In the genomic region with DNA sequence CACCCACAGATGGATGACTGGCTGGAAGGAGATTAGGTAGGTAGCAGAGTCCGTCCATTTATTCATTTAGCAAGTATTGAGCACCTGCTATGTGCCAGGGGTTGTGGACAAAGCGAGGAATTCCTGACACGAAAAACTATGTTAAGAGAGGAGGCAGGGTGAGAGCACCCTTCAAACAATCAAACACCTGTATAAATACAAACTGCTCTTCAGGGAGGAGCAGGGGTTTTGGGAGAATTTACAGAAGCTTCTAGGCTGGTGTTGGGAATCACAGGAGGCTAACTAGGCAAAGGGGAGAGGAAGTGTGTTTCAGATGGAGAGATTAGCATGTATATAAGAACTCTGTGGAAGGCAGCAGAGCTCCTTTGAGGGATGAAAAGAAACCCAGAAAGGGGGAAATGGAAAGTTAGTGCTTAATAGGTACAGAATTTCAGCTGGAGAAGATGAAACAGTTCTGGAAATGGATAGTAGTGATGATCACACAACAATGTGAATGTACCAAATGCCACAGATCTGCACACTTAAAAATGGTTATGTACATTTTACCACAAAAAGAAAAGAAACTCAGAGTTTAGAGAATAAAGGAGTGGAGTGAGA, we compare ENCODE assay signal across 8 cellular contexts. TPM values are rescaled to one million over a fixed set of nuclear protein-coding genes. Genes with fewer than 3 reads are reported as not detected.
DNase-seq lines count a peak whose midpoint lies in the region; ATAC-seq, FAIRE-seq and TF ChIP-seq lines count a peak whose summit lies in the region.

No MANE protein-coding gene starts in this region.

- ATAC-seq in HG02610 (IDR thresholded peaks at IDR 0.05; ENCODE audit: unreplicated experiment) = no peak

- H3K36me3 ChIP-seq in Caco-2 (ENCODE audit: control insufficient read depth, insufficient read depth, low read length) (no peaks in the 10 kb centered on the region; the same call in 1 of the 2 replicates), OCI-LY1 (ENCODE audit: insufficient read depth, low read length) (peaks cover 9% of the 10 kb centered on the region), endodermal cell (ENCODE audit: control insufficient read depth, insufficient read depth, low read length) (peaks cover 7% of the 10 kb centered on the region), osteoblast (ENCODE audit: insufficient read depth, low read length) (no peaks in the 10 kb centered on the region)

- H3K9ac ChIP-seq in OCI-LY1 (ENCODE audit: low read length) = peak overlapping the region; percentile 93
- H3K9ac ChIP-seq in endodermal cell (ENCODE audit: extremely low read depth, low read length, poor library complexity, severe bottlenecking) = peak overlapping the region; percentile 79

- DNase-seq in Caco-2 = no peak
- no peak for DNase-seq in endodermal cell
- no peak for DNase-seq in osteoblast (ENCODE audit: insufficient read length, low spot score, missing footprints)
- no peak for DNase-seq in SK-N-DZ (ENCODE audit: low spot score)
- DNase-seq in stimulated activated CD8-positive, alpha-beta memory T cell treated with anti-CD3 and anti-CD28 coated beads, Interleukin-4, amount 100 ng/mL, for 48 hours = no peak
- no peak for DNase-seq in urothelium cell line (ENCODE audit: low spot score)

- H3K36me3 Mint-ChIP-seq in Caco-2 (ENCODE audit: insufficient read depth, unreplicated experiment) = peaks cover 16% of the 10 kb centered on the region
- peaks cover 14% of the 10 kb centered on the region for H3K36me3 Mint-ChIP-seq in endodermal cell (ENCODE audit: low read depth)

- CTCF ChIA-PET in Caco-2 (lab: Charles Lee) = interaction anchor here (1.0 to 1.9 kb wide), 3 partner anchors 18 to 167 kb away, joined by 3 to 9 read pairs (median 4); partner anchors contain the start of gene NKTR

- WGBS in endodermal cell (ENCODE audit: insufficient coverage in 1 of 2, insufficient read length in 1 of 2), 2 experiments = 0% methylated on average over 3 of the region's 3 CpGs

- H3K27me3 Mint-ChIP-seq in Caco-2 (ENCODE audit: insufficient read depth, unreplicated experiment) = no peaks in the 10 kb centered on the region
- no peaks in the 10 kb centered on the region for H3K27me3 Mint-ChIP-seq in endodermal cell (ENCODE audit: insufficient read depth)

- H3K27ac Mint-ChIP-seq in Caco-2 (ENCODE audit: unreplicated experiment) = peak overlapping the region; percentile 87
- peak overlapping the region; percentile 98 for H3K27ac Mint-ChIP-seq in endodermal cell

- peak overlapping the region; percentile 79 for H3K4me3 Mint-ChIP-seq in Caco-2 (ENCODE audit: unreplicated experiment)
- H3K4me3 Mint-ChIP-seq in endodermal cell = peak overlapping the region; percentile 81

- H3K27ac ChIP-seq in OCI-LY1 (ENCODE audit: low read depth, low read length, poor library complexity, severe bottlenecking) (peak overlapping the region; percentile 81), endodermal cell (ENCODE audit: low read depth, low read length) (peak overlapping the region; percentile 92), osteoblast (ENCODE audit: low read depth, low read length) (peak overlapping the region; percentile 77)

- POLR2A ChIA-PET in Caco-2 (lab: Charles Lee) = interaction anchor here (0.6 to 3.1 kb wide), 4 partner anchors 8 to 223 kb away, joined by 3 to 24 read pairs (median 10); partner anchors contain the start of genes NKTR and SS18L2

- H4K20me1 ChIP-seq in OCI-LY1 (ENCODE audit: insufficient read depth, low read length) (no peaks in the 10 kb centered on the region), osteoblast (ENCODE audit: insufficient read depth, low read length) (no peaks in the 10 kb centered on the region)

- H3F3A ChIP-seq in OCI-LY1 (ENCODE audit: insufficient read depth, low read length) = 0 out of 2 replicates have a peak, but pooled peaks cover 3% of the 10 kb centered on the region

- H3K79me2 ChIP-seq in OCI-LY1 (ENCODE audit: insufficient read depth, low read length) (peaks cover 7% of the 10 kb centered on the region; the same call in 1 of the 2 replicates), osteoblast (ENCODE audit: insufficient read depth, low read length) (peaks cover 39% of the 10 kb centered on the region)

- no peaks in the 10 kb centered on the region for H3K27me3 ChIP-seq in Caco-2 (replicated peaks; ENCODE audit: control insufficient read depth, insufficient read depth, low read length)
- H3K27me3 ChIP-seq in OCI-LY1 (ENCODE audit: insufficient read depth, low read length) = no peaks in the 10 kb centered on the region
- no peaks in the 10 kb centered on the region for H3K27me3 ChIP-seq in endodermal cell (ENCODE audit: control insufficient read depth, insufficient read depth, low read length, poor library complexity, severe bottlenecking)
- no peaks in the 10 kb centered on the region for H3K27me3 ChIP-seq in osteoblast (ENCODE audit: insufficient read depth, low read length)

- no peaks in the 10 kb centered on the region for H3K9me2 ChIP-seq in OCI-LY1 (ENCODE audit: low read depth, low read length)

- no peaks in the 10 kb centered on the region for H3K9me3 ChIP-seq in Caco-2
- H3K9me3 ChIP-seq in OCI-LY1 (ENCODE audit: low read length) = no peaks in the 10 kb centered on the region
- no peaks in the 10 kb centered on the region for H3K9me3 ChIP-seq in endodermal cell (ENCODE audit: control insufficient read depth, low read length)
- no peaks in the 10 kb centered on the region for H3K9me3 ChIP-seq in osteoblast (ENCODE audit: low read depth, low read length)

- H3K9me3 Mint-ChIP-seq in Caco-2 (ENCODE audit: unreplicated experiment) (no peaks in the 10 kb centered on the region), endodermal cell (no peaks in the 10 kb centered on the region)

- H3K4me1 ChIP-seq in Caco-2 = peaks cover 12% of the 10 kb centered on the region
- peaks cover 32% of the 10 kb centered on the region for H3K4me1 ChIP-seq in OCI-LY1 (ENCODE audit: insufficient read depth, low read length, severe bottlenecking)
- no peaks in the 10 kb centered on the region for H3K4me1 ChIP-seq in endodermal cell (ENCODE audit: control insufficient read depth, insufficient read depth, low read length)
- peaks cover 12% of the 10 kb centered on the region for H3K4me1 ChIP-seq in osteoblast (ENCODE audit: insufficient read depth, low read length)

- H3K4me3 ChIP-seq in Caco-2 (ENCODE audit: low read depth, low read length) = peak overlapping the region; percentile 58
- H3K4me3 ChIP-seq in OCI-LY1 (ENCODE audit: low read depth, low read length, poor library complexity, severe bottlenecking) = peak overlapping the region; percentile 92
- H3K4me3 ChIP-seq in endodermal cell (ENCODE audit: low read length) = peak overlapping the region; percentile 89
- peak overlapping the region; percentile 97 for H3K4me3 ChIP-seq in osteoblast (ENCODE audit: insufficient read depth, low read length)

- H2AFZ ChIP-seq in OCI-LY1 (ENCODE audit: low read length) (no peak overlapping the region), osteoblast (ENCODE audit: low read length) (peak overlapping the region; percentile 92)

- BruUV-seq in Caco-2 (replicated peaks; lab: Mats Ljungman, UMichigan) = TSS peak; percentile 74

- FAIRE-seq in urothelium cell line (lab: Jason Lieb, UNC) = no peak

- H3K4me1 Mint-ChIP-seq in Caco-2 (ENCODE audit: low read depth, unreplicated experiment) (peaks cover 13% of the 10 kb centered on the region), endodermal cell (peaks cover 26% of the 10 kb centered on the region)

- intact Hi-C loops in Caco-2 (cut with micrococcal nuclease; ENCODE audit: unreplicated experiment) = loop anchor here (1.0 to 5.0 kb wide), 4 partner anchors 8 to 170 kb away; partner anchors contain the start of genes NKTR, SS18L2 and ZBTB47

- TF ChIP-seq CTCF in Caco-2 (IDR thresholded peaks at IDR 0.05; ENCODE audit: insufficient read depth in 1 of 2, low read depth in 1 of 2, low read length in 1 of 2, severe bottlenecking in 1 of 2, unreplicated experiment in 1 of 2) (no peak), OCI-LY1 (IDR thresholded peaks at IDR 0.05; ENCODE audit: low read length) (no peak), endodermal cell (conservative IDR thresholded peaks at IDR 0.05) (peak; percentile 46), osteoblast (IDR thresholded peaks at IDR 0.05; ENCODE audit: extremely low read depth, low read depth, low read length) (no peak)

- H3K4me2 ChIP-seq in OCI-LY1 (ENCODE audit: low read length) = peak overlapping the region; percentile 84
- H3K4me2 ChIP-seq in osteoblast (ENCODE audit: insufficient read depth, low read length) = peak overlapping the region; percentile 96

RNA-seq across cellular contexts. Expression of gene SEC22C, which starts 0.8 kb away (rescaled TPM):
- total RNA-seq in Caco-2 (2022) (33.4 and 36.4 TPM in 2 replicates), endodermal cell (10 to 100 TPM; 35.2 to 38.4 TPM), osteoblast (60.1 and 62.2 TPM in 2 replicates)
- 44.3 TPM for polyA plus RNA-seq in endodermal cell (2013, experiment 1 of 2)
- polyA plus RNA-seq in endodermal cell (2013, experiment 2 of 2) = 40.9 TPM
- polyA plus RNA-seq in SK-N-DZ (2014; cell fraction: cytosol; rRNA removed) = 41.0 and 48.4 TPM in 2 replicates
- 26.8 and 32.7 TPM in 2 replicates for polyA plus RNA-seq in SK-N-DZ (2014; cell fraction: nucleus; rRNA removed)

RNA-seq across cellular contexts. Expression of gene SS18L2, which starts 8.1 kb away (rescaled TPM):
- total RNA-seq in Caco-2 (2022) (37.3 and 38.7 TPM in 2 replicates), endodermal cell (10 to 100 TPM; 37.8 to 44.8 TPM), osteoblast (11.6 and 12.7 TPM in 2 replicates)
- 57.5 TPM for polyA plus RNA-seq in endodermal cell (2013, experiment 1 of 2)
- 54.6 TPM for polyA plus RNA-seq in endodermal cell (2013, experiment 2 of 2)
- 38.6 and 38.8 TPM in 2 replicates for polyA plus RNA-seq in SK-N-DZ (2014; cell fraction: cytosol; rRNA removed)
- polyA plus RNA-seq in SK-N-DZ (2014; cell fraction: nucleus; rRNA removed) = 25.7 and 37.1 TPM in 2 replicates

RNA-seq across cellular contexts. Expression of gene NKTR, which starts 17.9 kb away (rescaled TPM):
- 66.6 and 67.9 TPM in 2 replicates for total RNA-seq in Caco-2 (2022)
- 100 to 1,000 TPM; 101 to 116 TPM for total RNA-seq in endodermal cell
- polyA plus RNA-seq in endodermal cell (2013, experiment 1 of 2) = 87.3 TPM
- polyA plus RNA-seq in endodermal cell (2013, experiment 2 of 2) = 86.0 TPM
- 80.3 and 98.4 TPM in 2 replicates for total RNA-seq in osteoblast
- 18.0 and 31.5 TPM in 2 replicates for polyA plus RNA-seq in SK-N-DZ (2014; cell fraction: cytosol; rRNA removed)
- polyA plus RNA-seq in SK-N-DZ (2014; cell fraction: nucleus; rRNA removed) = 131 and 159 TPM in 2 replicates
